ENCODE assay signal across 1 cellular context in genomic region chr17:40191237-40192208, GRCh38.
A peak's percentile ranks its signal among the peaks of the same experiment; 100 is the strongest.
TF ChIP-seq lines count a peak whose summit lies in the region.

No MANE protein-coding gene starts in this region.

TF ChIP-seq in K562, 482 proteins besides CTCF, POLR2A, EP300 and RAD21 (continued from another document):
- TF ChIP-seq E4F1 (CRISPR knock-in tag; IDR thresholded peaks at IDR 0.05; ENCODE audit: borderline replicate concordance) = no peak
- TF ChIP-seq ZBTB33 (CRISPR knock-in tag; IDR thresholded peaks at IDR 0.05) = no peak
- TF ChIP-seq ZNF551 (CRISPR knock-in tag; IDR thresholded peaks at IDR 0.05) = no peak
- TF ChIP-seq ZNF57 (CRISPR knock-in tag; IDR thresholded peaks at IDR 0.05) = no peak
- TF ChIP-seq RNF2 (IDR thresholded peaks at IDR 0.05) = no peak
- no peak for TF ChIP-seq RBM25 (IDR thresholded peaks at IDR 0.05; ENCODE audit: low read depth, low read length, severe bottlenecking)
- no peak for TF ChIP-seq KLF1 (tag; IDR thresholded peaks at IDR 0.05)
- TF ChIP-seq ZNF277 (CRISPR knock-in tag; IDR thresholded peaks at IDR 0.05; ENCODE audit: borderline replicate concordance) = no peak
- TF ChIP-seq TBP (optimal IDR thresholded peaks at IDR 0.05; ENCODE audit: low read depth, low read length) = no peak
- no peak for TF ChIP-seq HDGF (IDR thresholded peaks at IDR 0.05)
- TF ChIP-seq SMAD2 (IDR thresholded peaks at IDR 0.05; ENCODE audit: low read depth, low read length) = no peak
- no peak for TF ChIP-seq CREB5 (CRISPR knock-in tag; IDR thresholded peaks at IDR 0.05)
- no peak for TF ChIP-seq ZFP30 (CRISPR knock-in tag; IDR thresholded peaks at IDR 0.05; ENCODE audit: borderline replicate concordance)
- no peak for TF ChIP-seq DLX4 (CRISPR knock-in tag; IDR thresholded peaks at IDR 0.05)
- TF ChIP-seq RBFOX2 (IDR thresholded peaks at IDR 0.05; ENCODE audit: low read depth, low read length) = peak; percentile 43
- no peak for TF ChIP-seq NFE2L1 (tag; IDR thresholded peaks at IDR 0.05; ENCODE audit: borderline replicate concordance, low read depth)
- TF ChIP-seq PHTF2 (CRISPR knock-in tag; IDR thresholded peaks at IDR 0.05) = no peak
- TF ChIP-seq NCOA2 (IDR thresholded peaks at IDR 0.05; ENCODE audit: partially characterized antibody in 2 of 2) = no peak
- no peak for TF ChIP-seq ZNF764 (CRISPR knock-in tag; IDR thresholded peaks at IDR 0.05; ENCODE audit: low read depth)
- TF ChIP-seq XRCC4 (IDR thresholded peaks at IDR 0.05; ENCODE audit: extremely low read depth, insufficient read depth, insufficient read length) = no peak
- TF ChIP-seq CAMTA2 (CRISPR knock-in tag; conservative IDR thresholded peaks at IDR 0.05) = no peak
- no peak for TF ChIP-seq ZBTB11 (CRISPR knock-in tag; IDR thresholded peaks at IDR 0.05)
- no peak for TF ChIP-seq HEY1 (CRISPR knock-in tag; IDR thresholded peaks at IDR 0.05; ENCODE audit: borderline replicate concordance)
- TF ChIP-seq HMBOX1 (IDR thresholded peaks at IDR 0.05) = no peak
- TF ChIP-seq RHOXF2B (CRISPR knock-in tag; conservative IDR thresholded peaks at IDR 0.05) = no peak
- 0 out of 4 replicates have a peak, but pooled peaks of 1 of the 2 experiments have one; percentile 26 for TF ChIP-seq KDM4B (IDR thresholded peaks at IDR 0.05; ENCODE audit: borderline replicate concordance in 2 of 2, low read depth in 1 of 2)
- TF ChIP-seq POU5F1 (IDR thresholded peaks at IDR 0.05; ENCODE audit: borderline replicate concordance, low read depth, low read length, partially characterized antibody) = no peak
- peak; percentile 64 for TF ChIP-seq BHLHE40 (IDR thresholded peaks at IDR 0.05; ENCODE audit: low read length)
- no peak for TF ChIP-seq ADNP (tag; IDR thresholded peaks at IDR 0.05)
- no peak for TF ChIP-seq SMARCB1 (IDR thresholded peaks at IDR 0.05; ENCODE audit: insufficient read length, low read depth)
- no peak for TF ChIP-seq ZNF146 (CRISPR knock-in tag; IDR thresholded peaks at IDR 0.05; ENCODE audit: unreplicated experiment)
- TF ChIP-seq ZNF23 (CRISPR knock-in tag; IDR thresholded peaks at IDR 0.05) = no peak
- no peak for TF ChIP-seq ZNF174 (CRISPR knock-in tag; IDR thresholded peaks at IDR 0.05)
- peak in 1 of 2 experiments; percentile 71; a peak in 3 of 4 replicates for TF ChIP-seq RCOR1 (IDR thresholded peaks at IDR 0.05; ENCODE audit: borderline replicate concordance in 1 of 2, low read depth in 2 of 2, low read length in 2 of 2)
- no peak for TF ChIP-seq ELK3 (CRISPR knock-in tag; IDR thresholded peaks at IDR 0.05)
- TF ChIP-seq DACH1 (IDR thresholded peaks at IDR 0.05; ENCODE audit: partially characterized antibody) = no peak
- no peak for TF ChIP-seq CHCHD3 (CRISPR knock-in tag; IDR thresholded peaks at IDR 0.05)
- TF ChIP-seq MNT (conservative IDR thresholded peaks at IDR 0.05) = peak in 1 of 2 experiments; percentile 37; a peak in 2 of 4 replicates
- no peak for TF ChIP-seq ZBTB8A (IDR thresholded peaks at IDR 0.05; ENCODE audit: partially characterized antibody)
- TF ChIP-seq ZNF217 (CRISPR knock-in tag; IDR thresholded peaks at IDR 0.05) = no peak
- TF ChIP-seq ZNF507 (tag; conservative IDR thresholded peaks at IDR 0.05) = no peak
- no peak for TF ChIP-seq PRMT5 (CRISPR knock-in tag; IDR thresholded peaks at IDR 0.05)
- no peak for TF ChIP-seq FIP1L1 (IDR thresholded peaks at IDR 0.05; ENCODE audit: low read depth, low read length, poor library complexity, severe bottlenecking)
- TF ChIP-seq MAFF (IDR thresholded peaks at IDR 0.05; ENCODE audit: low read length) = no peak
- no peak for TF ChIP-seq ZNF586 (CRISPR knock-in tag; conservative IDR thresholded peaks at IDR 0.05)
- TF ChIP-seq PHB2 (IDR thresholded peaks at IDR 0.05; ENCODE audit: low read depth) = no peak
- no peak for TF ChIP-seq SMAD4 (CRISPR knock-in tag; conservative IDR thresholded peaks at IDR 0.05)
- no peak for TF ChIP-seq STAT5B (CRISPR knock-in tag; IDR thresholded peaks at IDR 0.05)
